27 cellular contexts compared by ENCODE assay signal in the genomic region with DNA sequence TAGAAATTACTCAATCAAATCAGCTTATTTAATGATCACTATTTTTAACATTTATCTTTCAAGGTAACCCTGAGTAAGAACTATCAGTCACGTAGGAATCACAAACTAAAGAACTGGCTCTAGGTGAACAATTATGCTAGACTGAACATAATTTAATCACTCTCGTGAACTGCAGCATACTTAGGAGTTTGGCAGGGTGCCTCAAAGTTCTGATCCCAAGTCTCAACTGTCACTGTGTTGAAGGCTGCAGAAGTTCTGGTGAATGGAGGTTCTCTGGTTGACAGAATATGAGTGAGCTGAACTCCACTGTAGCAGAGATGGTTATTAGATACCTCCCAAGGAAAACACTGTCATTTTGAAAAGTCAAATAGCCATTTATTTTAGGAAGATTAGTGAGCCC.
"Had no signal": no experiment of that assay in that cellular context is flagged by ENCODE, and none has a peak within 500 bp of the region (broad histone marks: within the 10 kb centered on the region; RNA-seq: fewer than 3 reads in every experiment).

No MANE protein-coding gene starts in this region.

- H3K4me3 Mint-ChIP-seq: immature natural killer cell; memory B cell; naive thymus-derived CD4-positive, alpha-beta T cell; natural killer cell treated with Interleukin-12 subunit alpha and Interleukin-12 subunit beta and Interleukin-15 and Interleukin-18, amount 100 ng/mL, for 72 hours; stimulated activated naive B cell treated with anti-CD40 and anti-IgM and Interleukin-4, amounts not matched to agents 10 μg/mL and 1 μg/mL and 100 μg/mL, for 72 hours; type B pancreatic cell had no signal

- H3K4me3 ChIP-seq: lung, mucosa of descending colon, ovary, skin epidermis, stomach, thoracic aorta, tibial nerve, uterus had no signal

- H3K27me3 Mint-ChIP-seq: memory B cell; naive thymus-derived CD4-positive, alpha-beta T cell; natural killer cell treated with Interleukin-12 subunit alpha and Interleukin-12 subunit beta and Interleukin-15 and Interleukin-18, amount 100 ng/mL, for 72 hours; progenitor cell of endocrine pancreas; stimulated activated naive B cell treated with anti-CD40 and anti-IgM and Interleukin-4, amounts not matched to agents 10 μg/mL and 1 μg/mL and 100 μg/mL, for 72 hours; type B pancreatic cell had no signal

- H3K4me1 Mint-ChIP-seq: immature natural killer cell; memory B cell; naive thymus-derived CD4-positive, alpha-beta T cell; stimulated activated naive B cell treated with anti-CD40 and anti-IgM and Interleukin-4, amounts not matched to agents 10 μg/mL and 1 μg/mL and 100 μg/mL, for 72 hours had no signal

- H3K27ac Mint-ChIP-seq: immature natural killer cell; memory B cell; naive thymus-derived CD4-positive, alpha-beta T cell; natural killer cell treated with Interleukin-12 subunit alpha and Interleukin-12 subunit beta and Interleukin-15 and Interleukin-18, amount 100 ng/mL, for 72 hours; stimulated activated naive B cell treated with anti-CD40 and anti-IgM and Interleukin-4, amounts not matched to agents 10 μg/mL and 1 μg/mL and 100 μg/mL, for 72 hours; type B pancreatic cell had no signal

- H3K4me1 ChIP-seq: stomach, tibial nerve, uterus had no signal

- H3K27me3 ChIP-seq: ovary, stomach, tibial nerve, uterus had no signal

- H3K9me3 Mint-ChIP-seq: immature natural killer cell; naive thymus-derived CD4-positive, alpha-beta T cell; natural killer cell treated with Interleukin-12 subunit alpha and Interleukin-12 subunit beta and Interleukin-15 and Interleukin-18, amount 100 ng/mL, for 72 hours had no signal

- H3K9me3 ChIP-seq: mucosa of descending colon, ovary, thoracic aorta, uterus had no signal

- ATAC-seq: left lobe of liver; mucosa of descending colon; naive thymus-derived CD4-positive, alpha-beta T cell; natural killer cell treated with Interleukin-12 subunit alpha and Interleukin-12 subunit beta and Interleukin-15 and Interleukin-18, amount 100 ng/mL, for 72 hours; right cardiac atrium; sciatic nerve; stimulated activated naive B cell treated with anti-CD40 and anti-IgM and Interleukin-4, amounts not matched to agents 10 μg/mL and 1 μg/mL and 100 μg/mL, for 72 hours; stimulated activated naive CD8-positive, alpha-beta T cell treated with anti-CD3 and anti-CD28 coated beads, Interleukin-15, Interleukin-2, amounts not matched to agents 100 U/mL and 50 U/mL, for 24 hours had no signal

- H3K27ac ChIP-seq: ovary, skin epidermis, stomach, thoracic aorta, tibial nerve, uterus had no signal

- H3K36me3 ChIP-seq: ovary, thoracic aorta, uterus had no signal

- DNase-seq: hypothalamus; immature natural killer cell; islet precursor cell; midbrain; mucosa of descending colon; naive thymus-derived CD4-positive, alpha-beta T cell; ovary; retina; right cardiac atrium; stimulated activated CD4-positive, alpha-beta T cell treated with anti-CD3 and anti-CD28 coated beads, Interleukin-12 subunit alpha, Interleukin-12 subunit beta, amount 100 ng/mL, for 4 hours; stimulated activated CD4-positive, alpha-beta T cell treated with anti-CD3 and anti-CD28 coated beads, Interleukin-15, amount 100 ng/mL, for 24 hours; stimulated activated CD4-positive, alpha-beta T cell treated with anti-CD3 and anti-CD28 coated beads, Interleukin-2, amount 100 ng/mL, for 24 hours; stimulated activated CD4-positive, alpha-beta T cell treated with anti-CD3 and anti-CD28 coated beads, Interleukin-4, amount 100 ng/mL, for 1 hour; stimulated activated naive B cell treated with anti-CD40 and anti-IgM and Interleukin-4, amounts not matched to agents 10 μg/mL and 1 μg/mL and 100 μg/mL, for 72 hours; stimulated activated naive CD8-positive, alpha-beta T cell treated with anti-CD3 and anti-CD28 coated beads, Interleukin-15, Interleukin-2, amounts not matched to agents 100 U/mL and 50 U/mL, for 24 hours; stomach; uterus had no signal
